Comparison of ENCODE assay signal across 8 cellular contexts in genomic region chrX:120559799-120560198, GRCh38. TPM values are rescaled to one million over a fixed set of nuclear protein-coding genes. Genes with fewer than 3 reads are reported as not detected.
DNase-seq lines count a peak whose midpoint lies in the region; ATAC-seq and TF ChIP-seq lines count a peak whose summit lies in the region.

No MANE protein-coding gene starts in this region.

- H3K27ac ChIP-seq in PC-3 (ENCODE audit: low read length) (peak overlapping the region; percentile 97), neutrophil (peak overlapping the region; percentile 98)
- peak overlapping the region; percentile 97 for H3K27ac ChIP-seq in effector memory CD4-positive, alpha-beta T cell (ENCODE audit: insufficient read depth, low read length, poor library complexity, severe bottlenecking)

- CTCF ChIA-PET in PC-3 (lab: Charles Lee): no interaction called here

- H3K27me3 ChIP-seq in PC-3 (ENCODE audit: low read length): no peaks in the 10 kb centered on the region
- H3K27me3 ChIP-seq in effector memory CD4-positive, alpha-beta T cell (replicated peaks; ENCODE audit: control insufficient read depth, insufficient read depth, low read length, poor library complexity, severe bottlenecking): no peaks in the 10 kb centered on the region
- H3K27me3 ChIP-seq in neutrophil: no peaks in the 10 kb centered on the region

- no peak for TF ChIP-seq CTCF in PC-3 (conservative IDR thresholded peaks at IDR 0.05; ENCODE audit: low read depth, low read length)
- TF ChIP-seq CTCF in neutrophil (IDR thresholded peaks at IDR 0.05): no peak

- no peaks in the 10 kb centered on the region for H3K9me3 ChIP-seq in PC-3 (ENCODE audit: low read length)
- no peaks in the 10 kb centered on the region for H3K9me3 ChIP-seq in effector memory CD4-positive, alpha-beta T cell (ENCODE audit: control insufficient read depth, low read length)
- no peaks in the 10 kb centered on the region for H3K9me3 ChIP-seq in neutrophil

- ATAC-seq in PC-3: no peak

- no peak for DNase-seq in activated naive CD4-positive, alpha-beta T cell treated with Interleukin-2 at 50 U/mL for 16 hours
- DNase-seq in PC-3 (no peak), kidney glomerular epithelial cell (lab: John Stamatoyannopoulos, UW) (no peak), OCI-M2 (lab: John Stamatoyannopoulos, UW; ENCODE audit: unreplicated experiment) (no peak)
- no peak for DNase-seq in effector memory CD4-positive, alpha-beta T cell
- DNase-seq in activated CD8-positive, alpha-beta memory T cell treated with anti-CD3 and anti-CD28 coated beads, Interleukin-2, amount 50 U/mL, for 4 hours: no peak

- H3K4me1 ChIP-seq in PC-3 (ENCODE audit: insufficient read depth, low read length): peaks cover 30% of the 10 kb centered on the region
- peaks cover 4% of the 10 kb centered on the region for H3K4me1 ChIP-seq in effector memory CD4-positive, alpha-beta T cell (ENCODE audit: control insufficient read depth, insufficient read depth, low read length, poor library complexity, severe bottlenecking)
- H3K4me1 ChIP-seq in neutrophil (ENCODE audit: control insufficient read depth in 1 of 2, insufficient read depth in 1 of 2, low read depth in 1 of 2, low read length in 1 of 2): peaks cover 18 to 36% of the 10 kb centered on the region in 2 experiments

- H3K36me3 ChIP-seq in PC-3 (ENCODE audit: low read depth, low read length) (0 out of 2 replicates have a peak, but pooled peaks cover 3% of the 10 kb centered on the region), neutrophil (peaks cover 19% of the 10 kb centered on the region)
- no peaks in the 10 kb centered on the region for H3K36me3 ChIP-seq in effector memory CD4-positive, alpha-beta T cell (ENCODE audit: control insufficient read depth, insufficient read depth, low read length)

- 0 out of 2 replicates have a peak, but pooled peaks cover 3% of the 10 kb centered on the region for H4K20me1 ChIP-seq in PC-3 (ENCODE audit: low read length)

- H3K27me3 Mint-ChIP-seq in activated naive CD4-positive, alpha-beta T cell treated with anti-CD3 and anti-CD28 coated beads, Interleukin-2, amount 50 U/mL, for 24 hours: no peaks in the 10 kb centered on the region

- H3K9me2 ChIP-seq in PC-3 (replicated peaks; ENCODE audit: low read length): no peaks in the 10 kb centered on the region

- H3K4me3 ChIP-seq in PC-3 (ENCODE audit: low read length): peak overlapping the region; percentile 92
- H3K4me3 ChIP-seq in effector memory CD4-positive, alpha-beta T cell (ENCODE audit: insufficient read depth, low read depth, low read length, poor library complexity, severe bottlenecking): peak overlapping the region; percentile 87
- H3K4me3 ChIP-seq in neutrophil (ENCODE audit: low read depth in 1 of 2, low read length in 1 of 2): peak overlapping the region; percentile 66 to 94

- H3K79me2 ChIP-seq in PC-3 (ENCODE audit: low read length): peaks cover 58% of the 10 kb centered on the region

- peak overlapping the region; percentile 98 for H3K4me3 Mint-ChIP-seq in activated naive CD4-positive, alpha-beta T cell treated with anti-CD3 and anti-CD28 coated beads, Interleukin-2, amount 50 U/mL, for 24 hours

- peak overlapping the region; percentile 99 for H3K27ac Mint-ChIP-seq in activated naive CD4-positive, alpha-beta T cell treated with anti-CD3 and anti-CD28 coated beads, Interleukin-2, amount 50 U/mL, for 24 hours

- no peaks in the 10 kb centered on the region for H3K9me3 Mint-ChIP-seq in activated naive CD4-positive, alpha-beta T cell treated with anti-CD3 and anti-CD28 coated beads, Interleukin-2, amount 50 U/mL, for 24 hours

- no TSS peak for BruUV-seq in PC-3 (replicated peaks; lab: Mats Ljungman, UMichigan)

- H3K4me1 Mint-ChIP-seq in activated naive CD4-positive, alpha-beta T cell treated with anti-CD3 and anti-CD28 coated beads, Interleukin-2, amount 50 U/mL, for 24 hours: peaks cover 34% of the 10 kb centered on the region

- peak overlapping the region; percentile 95 for H2AFZ ChIP-seq in PC-3 (ENCODE audit: low read length)

- no peaks in the 10 kb centered on the region for H3F3A ChIP-seq in PC-3 (ENCODE audit: low read length, unreplicated experiment)

- peak overlapping the region; percentile 98 for H3K4me2 ChIP-seq in PC-3 (ENCODE audit: low read length)

- intact Hi-C loops in PC-3 (cut with micrococcal nuclease): loop anchor here (1.0 to 5.0 kb wide), 4 partner anchors 9 to 213 kb away; partner anchors contain the start of gene MCTS1

- POLR2A ChIA-PET in PC-3 (lab: Charles Lee; ENCODE audit: unreplicated experiment): interaction anchor here (0.6 kb wide), 1 partner anchor 314 kb away, joined by 3 read pairs; no protein-coding TSS in a partner anchor

- peak overlapping the region; percentile 99 for H3K9ac ChIP-seq in PC-3 (ENCODE audit: low read length)

- peaks cover 3% of the 10 kb centered on the region for H3K36me3 Mint-ChIP-seq in activated naive CD4-positive, alpha-beta T cell treated with anti-CD3 and anti-CD28 coated beads, Interleukin-2, amount 50 U/mL, for 24 hours

RNA-seq across cellular contexts. Expression of gene CUL4B, which starts 1.0 kb away (rescaled TPM):
- total RNA-seq in PC-3 (2014; rRNA removed): 38.1 and 47.6 TPM in 2 replicates

RNA-seq across cellular contexts. Expression of gene MCTS1, which starts 44.1 kb away (rescaled TPM):
- total RNA-seq in PC-3 (2014; rRNA removed): 50.0 and 83.7 TPM in 2 replicates
